1 cellular context compared by ENCODE assay signal in genomic region chr15:39657714-39658113, GRCh38.
TF ChIP-seq lines count a peak whose summit lies in the region.

No MANE protein-coding gene starts in this region.

TF ChIP-seq in IMR-90, 13 proteins besides CTCF, POLR2A, EP300 and RAD21 (continued from another document):
- TF ChIP-seq RFX5 (IDR thresholded peaks at IDR 0.05; ENCODE audit: low read depth, low read length) (no peak), MXI1 (IDR thresholded peaks at IDR 0.05; ENCODE audit: borderline replicate concordance, low read depth, low read length) (no peak), MAFK (IDR thresholded peaks at IDR 0.05; ENCODE audit: low read depth, low read length) (no peak), FOS (IDR thresholded peaks at IDR 0.05; ENCODE audit: low read depth, low read length) (no peak), USF2 (IDR thresholded peaks at IDR 0.05; ENCODE audit: low read depth, low read length) (no peak), MAZ (IDR thresholded peaks at IDR 0.05; ENCODE audit: borderline replicate concordance, low read depth, low read length) (no peak), BHLHE40 (IDR thresholded peaks at IDR 0.05; ENCODE audit: low read depth, low read length) (no peak)
